ENCODE assay signal across 1 cellular context in genomic region chrX:153319295-153319694, GRCh38.
TF ChIP-seq lines count a peak whose summit lies in the region.

No MANE protein-coding gene starts in this region.

TF ChIP-seq in GM23338, 12 proteins besides CTCF, POLR2A, EP300 and RAD21 (continued from another document):
- TF ChIP-seq ZNF331 (CRISPR knock-in tag; IDR thresholded peaks at IDR 0.05; ENCODE audit: low read depth) (no peak), JUNB (IDR thresholded peaks at IDR 0.05; ENCODE audit: unreplicated experiment) (no peak), ZNF462 (CRISPR knock-in tag; IDR thresholded peaks at IDR 0.05) (no peak)
TF ChIP-seq in GM23338: peak in this region for 0.
